ENCODE assay signal across 11 cellular contexts in the genomic region with DNA sequence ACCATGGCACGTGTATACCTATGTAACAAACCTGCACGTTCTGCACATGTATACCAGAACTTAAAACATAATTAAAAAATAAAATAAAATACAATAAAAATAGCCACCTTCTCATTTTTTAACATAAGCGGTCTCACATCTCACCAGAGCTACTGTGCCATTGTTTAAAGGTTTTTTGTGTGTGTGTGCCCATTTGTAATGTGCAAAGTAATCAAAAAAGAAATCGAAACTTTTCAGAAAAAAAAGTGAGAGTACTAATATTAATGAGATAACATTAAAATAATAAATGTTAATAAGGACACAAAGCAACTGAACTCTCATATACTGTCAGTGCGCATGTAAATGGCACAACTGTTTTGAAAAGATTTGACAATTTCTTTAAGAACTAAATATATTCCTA.
"Had no signal": no experiment of that assay in that cellular context is flagged by ENCODE, and none has a peak within 500 bp of the region (broad histone marks: within the 10 kb centered on the region; RNA-seq: fewer than 3 reads in every experiment).

No MANE protein-coding gene starts in this region.

- H3K4me3 ChIP-seq: GM23248, GM23338, HAP-1 had no signal

- H3K9ac ChIP-seq: GM23248 had no signal

- H2AFZ ChIP-seq: GM23248, GM23338 had no signal

- H3K36me3 ChIP-seq: HAP-1 had no signal

- DNase-seq: GM23248, GOT3, H7, H9, HCEC 1CT, HFFc6 had no signal

- H3K9me3 ChIP-seq: HAP-1 had no signal

- ATAC-seq: GM23338, HCT116 had no signal

- FAIRE-seq: H1, H54 had no signal

- H3K27ac ChIP-seq: GM23248 had no signal

- H3K4me2 ChIP-seq: GM23338 had no signal
